16 cellular contexts compared by ENCODE assay signal in the genomic region with DNA sequence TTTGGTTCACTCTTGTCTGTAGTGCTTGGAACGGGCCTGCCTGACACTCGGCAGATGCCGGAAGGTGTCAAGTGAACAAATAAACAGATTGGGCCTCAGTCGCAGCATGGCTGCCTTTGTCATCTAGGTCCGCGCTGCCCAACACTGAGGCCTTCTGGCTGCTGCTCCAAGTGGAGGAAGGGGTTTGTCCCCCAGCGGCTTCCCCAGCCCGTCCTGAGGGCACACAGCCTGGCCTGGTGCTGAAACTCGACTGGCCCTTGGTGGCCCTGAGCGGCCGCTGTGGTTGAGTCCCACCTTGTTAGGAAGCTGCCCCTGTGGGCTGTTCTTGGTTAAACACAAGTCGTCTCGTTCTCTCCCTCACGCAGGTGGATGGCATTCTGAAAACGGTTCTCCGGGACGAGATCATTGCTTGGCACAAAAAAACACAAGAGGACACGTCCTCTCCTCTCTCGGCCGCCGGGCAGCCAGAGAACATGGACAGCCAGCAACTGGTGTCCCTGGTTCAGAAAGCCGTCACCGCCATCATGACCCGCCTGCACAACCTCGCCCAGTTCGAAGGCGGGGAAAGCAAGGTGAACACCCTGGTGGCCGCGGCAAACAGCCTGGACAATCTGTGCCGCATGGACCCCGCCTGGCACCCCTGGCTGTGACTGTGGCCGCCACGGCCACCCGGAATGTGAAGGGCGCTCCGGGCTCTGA.
"Had no signal": no experiment of that assay in that cellular context is flagged by ENCODE, and none has a peak within 500 bp of the region (broad histone marks: within the 10 kb centered on the region; RNA-seq: fewer than 3 reads in every experiment).

No MANE protein-coding gene starts in this region.

- H3K4me1 ChIP-seq: gastrocnemius medialis, heart right ventricle, uterus had no signal

- H3K9me3 ChIP-seq: gastrocnemius medialis, heart right ventricle, thoracic aorta, uterus had no signal

- H3K36me3 ChIP-seq: uterus had no signal

- H3K27me3 ChIP-seq: gastrocnemius medialis, heart right ventricle, uterus had no signal

- H3K4me3 ChIP-seq: gastrocnemius medialis, heart right ventricle, skin epidermis, thoracic aorta, uterus had no signal

- DNase-seq: activated CD4-positive, alpha-beta T cell treated with anti-CD3 and anti-CD28 coated beads, Interleukin-2, amount 50 U/mL, for 48 hours; activated naive CD4-positive, alpha-beta T cell treated with Interleukin-2 at 50 U/mL for 16 hours; activated T-cell treated with anti-CD3 and anti-CD28 coated beads, Interleukin-2, amount 50 U/mL, for 72 hours; erythroblast; heart right ventricle; left colon; naive B cell; retina; stimulated activated CD4-positive, alpha-beta T cell treated with anti-CD3 and anti-CD28 coated beads, Interleukin-15, amount 100 ng/mL, for 24 hours; stimulated activated CD4-positive, alpha-beta T cell treated with anti-CD3 and anti-CD28 coated beads, Interleukin-4, amount 100 ng/mL, for 1 hour; stimulated activated naive CD4-positive, alpha-beta T cell; WERI-Rb-1 had no signal

- H3K27ac ChIP-seq: gastrocnemius medialis, heart right ventricle, skin epidermis, thoracic aorta, uterus, WERI-Rb-1 had no signal

- ATAC-seq: activated T-cell treated with anti-CD3 and anti-CD28 coated beads, Interleukin-2, amount 50 U/mL, for 72 hours; gastrocnemius medialis; heart right ventricle; left colon had no signal
